1 cellular context compared by ENCODE assay signal in the genomic region with DNA sequence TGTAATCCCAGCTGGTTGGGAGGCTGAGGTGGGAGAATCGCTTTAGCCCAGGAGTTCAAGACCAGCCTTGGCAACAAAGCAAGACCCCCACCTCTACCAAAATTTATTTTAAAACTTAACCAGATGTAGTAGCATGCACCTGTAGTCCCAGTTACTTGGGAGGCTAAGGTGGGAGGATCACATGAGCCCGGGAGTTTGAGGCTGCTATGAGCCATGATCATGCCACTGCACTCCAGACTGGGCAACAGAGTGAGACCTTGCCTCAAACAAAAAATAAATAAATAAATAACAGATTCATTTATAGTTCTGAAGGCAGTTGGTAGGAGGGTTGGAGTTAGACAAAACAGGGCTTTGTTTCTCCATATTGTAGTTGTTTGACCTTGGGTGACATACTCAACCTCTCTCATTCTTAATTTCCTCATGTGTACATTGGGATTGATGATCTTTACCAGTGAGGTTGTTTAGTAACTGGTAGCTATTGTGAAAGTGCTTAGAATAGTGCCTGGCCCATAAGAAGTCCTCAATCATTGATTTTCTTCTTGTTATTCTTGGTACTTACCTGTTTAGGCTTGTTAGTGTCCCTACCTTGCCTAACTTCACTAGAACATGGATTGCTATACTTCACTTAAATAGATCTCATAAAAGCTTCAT.
TF ChIP-seq lines count a peak whose summit lies in the region.

No MANE protein-coding gene starts in this region.

TF ChIP-seq in HepG2, 621 proteins besides CTCF, POLR2A, EP300 and RAD21 (continued from another document):
- no peak for TF ChIP-seq ZNF3 (CRISPR knock-in tag; IDR thresholded peaks at IDR 0.05)
- TF ChIP-seq HNF4G (IDR thresholded peaks at IDR 0.05; ENCODE audit: borderline replicate concordance, low read depth, low read length), result no peak
- no peak for TF ChIP-seq HNF4G (CRISPR knock-in tag; IDR thresholded peaks at IDR 0.05; ENCODE audit: borderline replicate concordance, low read depth)
- TF ChIP-seq SOX6 (IDR thresholded peaks at IDR 0.05), result no peak
- peak; percentile 88 for TF ChIP-seq SOX6 (CRISPR knock-in tag; IDR thresholded peaks at IDR 0.05)
- TF ChIP-seq ZNF207 (IDR thresholded peaks at IDR 0.05; ENCODE audit: borderline replicate concordance), result no peak
- no peak for TF ChIP-seq SRY (CRISPR knock-in tag; IDR thresholded peaks at IDR 0.05)
- TF ChIP-seq, protein P1, sequence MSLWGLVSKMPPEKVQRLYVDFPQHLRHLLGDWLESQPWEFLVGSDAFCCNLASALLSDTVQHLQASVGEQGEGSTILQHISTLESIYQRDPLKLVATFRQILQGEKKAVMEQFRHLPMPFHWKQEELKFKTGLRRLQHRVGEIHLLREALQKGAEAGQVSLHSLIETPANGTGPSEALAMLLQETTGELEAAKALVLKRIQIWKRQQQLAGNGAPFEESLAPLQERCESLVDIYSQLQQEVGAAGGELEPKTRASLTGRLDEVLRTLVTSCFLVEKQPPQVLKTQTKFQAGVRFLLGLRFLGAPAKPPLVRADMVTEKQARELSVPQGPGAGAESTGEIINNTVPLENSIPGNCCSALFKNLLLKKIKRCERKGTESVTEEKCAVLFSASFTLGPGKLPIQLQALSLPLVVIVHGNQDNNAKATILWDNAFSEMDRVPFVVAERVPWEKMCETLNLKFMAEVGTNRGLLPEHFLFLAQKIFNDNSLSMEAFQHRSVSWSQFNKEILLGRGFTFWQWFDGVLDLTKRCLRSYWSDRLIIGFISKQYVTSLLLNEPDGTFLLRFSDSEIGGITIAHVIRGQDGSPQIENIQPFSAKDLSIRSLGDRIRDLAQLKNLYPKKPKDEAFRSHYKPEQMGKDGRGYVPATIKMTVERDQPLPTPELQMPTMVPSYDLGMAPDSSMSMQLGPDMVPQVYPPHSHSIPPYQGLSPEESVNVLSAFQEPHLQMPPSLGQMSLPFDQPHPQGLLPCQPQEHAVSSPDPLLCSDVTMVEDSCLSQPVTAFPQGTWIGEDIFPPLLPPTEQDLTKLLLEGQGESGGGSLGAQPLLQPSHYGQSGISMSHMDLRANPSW (CRISPR knock-in tag; IDR thresholded peaks at IDR 0.05; ENCODE audit: borderline replicate concordance), result no peak
- no peak for TF ChIP-seq SP1 (IDR thresholded peaks at IDR 0.05)
- no peak for TF ChIP-seq SP1 (CRISPR knock-in tag; IDR thresholded peaks at IDR 0.05)
- TF ChIP-seq XBP1 (CRISPR knock-in tag; IDR thresholded peaks at IDR 0.05), result no peak
- no peak for TF ChIP-seq NR2F1 (CRISPR knock-in tag; IDR thresholded peaks at IDR 0.05)
- TF ChIP-seq ZNF557 (CRISPR knock-in tag; IDR thresholded peaks at IDR 0.05), result no peak
- no peak for TF ChIP-seq ZFX (CRISPR knock-in tag; IDR thresholded peaks at IDR 0.05; ENCODE audit: low read depth)
- no peak for TF ChIP-seq ZBTB7B (CRISPR knock-in tag; IDR thresholded peaks at IDR 0.05)
- TF ChIP-seq ZFP82 (CRISPR knock-in tag; IDR thresholded peaks at IDR 0.05; ENCODE audit: borderline replicate concordance), result no peak
- TF ChIP-seq KDM1A (CRISPR knock-in tag; IDR thresholded peaks at IDR 0.05), result peak; percentile 35; the same call in 1 of the 2 replicates
- TF ChIP-seq ZNF121 (CRISPR knock-in tag; IDR thresholded peaks at IDR 0.05), result peak; percentile 92
- peak; percentile 51; the same call in 1 of the 2 replicates for TF ChIP-seq THAP11 (CRISPR knock-in tag; IDR thresholded peaks at IDR 0.05)
- no peak for TF ChIP-seq ZNF24 (IDR thresholded peaks at IDR 0.05)
- TF ChIP-seq, protein P2, sequence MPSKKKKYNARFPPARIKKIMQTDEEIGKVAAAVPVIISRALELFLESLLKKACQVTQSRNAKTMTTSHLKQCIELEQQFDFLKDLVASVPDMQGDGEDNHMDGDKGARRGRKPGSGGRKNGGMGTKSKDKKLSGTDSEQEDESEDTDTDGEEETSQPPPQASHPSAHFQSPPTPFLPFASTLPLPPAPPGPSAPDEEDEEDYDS (CRISPR knock-in tag; IDR thresholded peaks at IDR 0.05), result no peak
- peak; percentile 50; the same call in 1 of the 2 replicates for TF ChIP-seq NR2F2 (IDR thresholded peaks at IDR 0.05; ENCODE audit: borderline replicate concordance, low read depth)
- TF ChIP-seq, protein P3, sequence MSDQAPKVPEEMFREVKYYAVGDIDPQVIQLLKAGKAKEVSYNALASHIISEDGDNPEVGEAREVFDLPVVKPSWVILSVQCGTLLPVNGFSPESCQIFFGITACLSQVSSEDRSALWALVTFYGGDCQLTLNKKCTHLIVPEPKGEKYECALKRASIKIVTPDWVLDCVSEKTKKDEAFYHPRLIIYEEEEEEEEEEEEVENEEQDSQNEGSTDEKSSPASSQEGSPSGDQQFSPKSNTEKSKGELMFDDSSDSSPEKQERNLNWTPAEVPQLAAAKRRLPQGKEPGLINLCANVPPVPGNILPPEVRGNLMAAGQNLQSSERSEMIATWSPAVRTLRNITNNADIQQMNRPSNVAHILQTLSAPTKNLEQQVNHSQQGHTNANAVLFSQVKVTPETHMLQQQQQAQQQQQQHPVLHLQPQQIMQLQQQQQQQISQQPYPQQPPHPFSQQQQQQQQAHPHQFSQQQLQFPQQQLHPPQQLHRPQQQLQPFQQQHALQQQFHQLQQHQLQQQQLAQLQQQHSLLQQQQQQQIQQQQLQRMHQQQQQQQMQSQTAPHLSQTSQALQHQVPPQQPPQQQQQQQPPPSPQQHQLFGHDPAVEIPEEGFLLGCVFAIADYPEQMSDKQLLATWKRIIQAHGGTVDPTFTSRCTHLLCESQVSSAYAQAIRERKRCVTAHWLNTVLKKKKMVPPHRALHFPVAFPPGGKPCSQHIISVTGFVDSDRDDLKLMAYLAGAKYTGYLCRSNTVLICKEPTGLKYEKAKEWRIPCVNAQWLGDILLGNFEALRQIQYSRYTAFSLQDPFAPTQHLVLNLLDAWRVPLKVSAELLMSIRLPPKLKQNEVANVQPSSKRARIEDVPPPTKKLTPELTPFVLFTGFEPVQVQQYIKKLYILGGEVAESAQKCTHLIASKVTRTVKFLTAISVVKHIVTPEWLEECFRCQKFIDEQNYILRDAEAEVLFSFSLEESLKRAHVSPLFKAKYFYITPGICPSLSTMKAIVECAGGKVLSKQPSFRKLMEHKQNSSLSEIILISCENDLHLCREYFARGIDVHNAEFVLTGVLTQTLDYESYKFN (CRISPR knock-in tag; conservative IDR thresholded peaks at IDR 0.05), result peak; percentile 39
- peak; percentile 77 for TF ChIP-seq CEBPG (CRISPR knock-in tag; IDR thresholded peaks at IDR 0.05)
